In the genomic region with DNA sequence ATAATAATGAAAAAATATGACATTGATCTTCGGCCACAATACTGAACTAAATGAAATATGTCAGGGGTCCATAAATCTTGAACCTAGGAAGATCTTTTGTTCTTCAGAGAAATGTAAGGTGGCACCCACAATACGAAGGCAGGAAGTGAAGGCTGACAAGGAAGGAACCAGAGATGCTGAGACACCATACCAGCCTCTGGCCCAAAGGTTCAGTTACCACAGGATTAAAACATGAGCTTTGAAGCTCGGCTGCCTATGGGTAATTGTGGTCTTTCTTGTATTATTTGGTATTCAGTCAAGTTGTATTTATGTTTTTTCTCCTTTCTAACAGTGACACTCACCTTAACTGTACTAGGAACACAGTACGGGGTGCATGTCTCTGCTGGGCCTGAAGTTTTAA, we compare ENCODE assay signal across 1 cellular context.
TF ChIP-seq lines count a peak whose summit lies in the region.

No MANE protein-coding gene starts in this region.

TF ChIP-seq in GM23338, 12 proteins besides CTCF, POLR2A, EP300 and RAD21 (continued from another document):
- TF ChIP-seq, protein P1, sequence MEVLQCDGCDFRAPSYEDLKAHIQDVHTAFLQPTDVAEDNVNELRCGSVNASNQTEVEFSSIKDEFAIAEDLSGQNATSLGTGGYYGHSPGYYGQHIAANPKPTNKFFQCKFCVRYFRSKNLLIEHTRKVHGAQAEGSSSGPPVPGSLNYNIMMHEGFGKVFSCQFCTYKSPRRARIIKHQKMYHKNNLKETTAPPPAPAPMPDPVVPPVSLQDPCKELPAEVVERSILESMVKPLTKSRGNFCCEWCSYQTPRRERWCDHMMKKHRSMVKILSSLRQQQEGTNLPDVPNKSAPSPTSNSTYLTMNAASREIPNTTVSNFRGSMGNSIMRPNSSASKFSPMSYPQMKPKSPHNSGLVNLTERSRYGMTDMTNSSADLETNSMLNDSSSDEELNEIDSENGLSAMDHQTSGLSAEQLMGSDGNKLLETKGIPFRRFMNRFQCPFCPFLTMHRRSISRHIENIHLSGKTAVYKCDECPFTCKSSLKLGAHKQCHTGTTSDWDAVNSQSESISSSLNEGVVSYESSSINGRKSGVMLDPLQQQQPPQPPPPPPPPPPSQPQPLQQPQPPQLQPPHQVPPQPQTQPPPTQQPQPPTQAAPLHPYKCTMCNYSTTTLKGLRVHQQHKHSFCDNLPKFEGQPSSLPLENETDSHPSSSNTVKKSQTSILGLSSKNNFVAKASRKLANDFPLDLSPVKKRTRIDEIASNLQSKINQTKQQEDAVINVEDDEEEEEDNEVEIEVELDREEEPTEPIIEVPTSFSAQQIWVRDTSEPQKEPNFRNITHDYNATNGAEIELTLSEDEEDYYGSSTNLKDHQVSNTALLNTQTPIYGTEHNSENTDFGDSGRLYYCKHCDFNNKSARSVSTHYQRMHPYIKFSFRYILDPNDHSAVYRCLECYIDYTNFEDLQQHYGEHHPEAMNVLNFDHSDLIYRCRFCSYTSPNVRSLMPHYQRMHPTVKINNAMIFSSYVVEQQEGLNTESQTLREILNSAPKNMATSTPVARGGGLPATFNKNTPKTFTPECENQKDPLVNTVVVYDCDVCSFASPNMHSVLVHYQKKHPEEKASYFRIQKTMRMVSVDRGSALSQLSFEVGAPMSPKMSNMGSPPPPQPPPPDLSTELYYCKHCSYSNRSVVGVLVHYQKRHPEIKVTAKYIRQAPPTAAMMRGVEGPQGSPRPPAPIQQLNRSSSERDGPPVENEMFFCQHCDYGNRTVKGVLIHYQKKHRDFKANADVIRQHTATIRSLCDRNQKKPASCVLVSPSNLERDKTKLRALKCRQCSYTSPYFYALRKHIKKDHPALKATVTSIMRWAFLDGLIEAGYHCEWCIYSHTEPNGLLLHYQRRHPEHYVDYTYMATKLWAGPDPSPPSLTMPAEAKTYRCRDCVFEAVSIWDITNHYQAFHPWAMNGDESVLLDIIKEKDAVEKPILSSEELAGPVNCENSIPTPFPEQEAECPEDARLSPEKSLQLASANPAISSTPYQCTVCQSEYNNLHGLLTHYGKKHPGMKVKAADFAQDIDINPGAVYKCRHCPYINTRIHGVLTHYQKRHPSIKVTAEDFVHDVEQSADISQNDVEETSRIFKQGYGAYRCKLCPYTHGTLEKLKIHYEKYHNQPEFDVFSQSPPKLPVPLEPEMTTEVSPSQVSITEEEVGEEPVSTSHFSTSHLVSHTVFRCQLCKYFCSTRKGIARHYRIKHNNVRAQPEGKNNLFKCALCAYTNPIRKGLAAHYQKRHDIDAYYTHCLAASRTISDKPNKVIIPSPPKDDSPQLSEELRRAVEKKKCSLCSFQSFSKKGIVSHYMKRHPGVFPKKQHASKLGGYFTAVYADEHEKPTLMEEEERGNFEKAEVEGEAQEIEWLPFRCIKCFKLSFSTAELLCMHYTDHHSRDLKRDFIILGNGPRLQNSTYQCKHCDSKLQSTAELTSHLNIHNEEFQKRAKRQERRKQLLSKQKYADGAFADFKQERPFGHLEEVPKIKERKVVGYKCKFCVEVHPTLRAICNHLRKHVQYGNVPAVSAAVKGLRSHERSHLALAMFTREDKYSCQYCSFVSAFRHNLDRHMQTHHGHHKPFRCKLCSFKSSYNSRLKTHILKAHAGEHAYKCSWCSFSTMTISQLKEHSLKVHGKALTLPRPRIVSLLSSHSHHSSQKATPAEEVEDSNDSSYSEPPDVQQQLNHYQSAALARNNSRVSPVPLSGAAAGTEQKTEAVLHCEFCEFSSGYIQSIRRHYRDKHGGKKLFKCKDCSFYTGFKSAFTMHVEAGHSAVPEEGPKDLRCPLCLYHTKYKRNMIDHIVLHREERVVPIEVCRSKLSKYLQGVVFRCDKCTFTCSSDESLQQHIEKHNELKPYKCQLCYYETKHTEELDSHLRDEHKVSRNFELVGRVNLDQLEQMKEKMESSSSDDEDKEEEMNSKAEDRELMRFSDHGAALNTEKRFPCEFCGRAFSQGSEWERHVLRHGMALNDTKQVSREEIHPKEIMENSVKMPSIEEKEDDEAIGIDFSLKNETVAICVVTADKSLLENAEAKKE (CRISPR knock-in tag; IDR thresholded peaks at IDR 0.05): no peak
- TF ChIP-seq NANOG (IDR thresholded peaks at IDR 0.05; ENCODE audit: borderline replicate concordance) (no peak), JUNB (IDR thresholded peaks at IDR 0.05; ENCODE audit: unreplicated experiment) (no peak), EZH2 (IDR thresholded peaks at IDR 0.05; ENCODE audit: low read depth, unreplicated experiment) (no peak), EZH2phosphoT487 (IDR thresholded peaks at IDR 0.05; ENCODE audit: unreplicated experiment) (no peak), STAT1 (IDR thresholded peaks at IDR 0.05; ENCODE audit: unreplicated experiment) (no peak)
- TF ChIP-seq, protein P2, sequence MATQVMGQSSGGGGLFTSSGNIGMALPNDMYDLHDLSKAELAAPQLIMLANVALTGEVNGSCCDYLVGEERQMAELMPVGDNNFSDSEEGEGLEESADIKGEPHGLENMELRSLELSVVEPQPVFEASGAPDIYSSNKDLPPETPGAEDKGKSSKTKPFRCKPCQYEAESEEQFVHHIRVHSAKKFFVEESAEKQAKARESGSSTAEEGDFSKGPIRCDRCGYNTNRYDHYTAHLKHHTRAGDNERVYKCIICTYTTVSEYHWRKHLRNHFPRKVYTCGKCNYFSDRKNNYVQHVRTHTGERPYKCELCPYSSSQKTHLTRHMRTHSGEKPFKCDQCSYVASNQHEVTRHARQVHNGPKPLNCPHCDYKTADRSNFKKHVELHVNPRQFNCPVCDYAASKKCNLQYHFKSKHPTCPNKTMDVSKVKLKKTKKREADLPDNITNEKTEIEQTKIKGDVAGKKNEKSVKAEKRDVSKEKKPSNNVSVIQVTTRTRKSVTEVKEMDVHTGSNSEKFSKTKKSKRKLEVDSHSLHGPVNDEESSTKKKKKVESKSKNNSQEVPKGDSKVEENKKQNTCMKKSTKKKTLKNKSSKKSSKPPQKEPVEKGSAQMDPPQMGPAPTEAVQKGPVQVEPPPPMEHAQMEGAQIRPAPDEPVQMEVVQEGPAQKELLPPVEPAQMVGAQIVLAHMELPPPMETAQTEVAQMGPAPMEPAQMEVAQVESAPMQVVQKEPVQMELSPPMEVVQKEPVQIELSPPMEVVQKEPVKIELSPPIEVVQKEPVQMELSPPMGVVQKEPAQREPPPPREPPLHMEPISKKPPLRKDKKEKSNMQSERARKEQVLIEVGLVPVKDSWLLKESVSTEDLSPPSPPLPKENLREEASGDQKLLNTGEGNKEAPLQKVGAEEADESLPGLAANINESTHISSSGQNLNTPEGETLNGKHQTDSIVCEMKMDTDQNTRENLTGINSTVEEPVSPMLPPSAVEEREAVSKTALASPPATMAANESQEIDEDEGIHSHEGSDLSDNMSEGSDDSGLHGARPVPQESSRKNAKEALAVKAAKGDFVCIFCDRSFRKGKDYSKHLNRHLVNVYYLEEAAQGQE (IDR thresholded peaks at IDR 0.05; ENCODE audit: unreplicated experiment): no peak
